Comparison of ENCODE assay signal across 19 cellular contexts in the genomic region with DNA sequence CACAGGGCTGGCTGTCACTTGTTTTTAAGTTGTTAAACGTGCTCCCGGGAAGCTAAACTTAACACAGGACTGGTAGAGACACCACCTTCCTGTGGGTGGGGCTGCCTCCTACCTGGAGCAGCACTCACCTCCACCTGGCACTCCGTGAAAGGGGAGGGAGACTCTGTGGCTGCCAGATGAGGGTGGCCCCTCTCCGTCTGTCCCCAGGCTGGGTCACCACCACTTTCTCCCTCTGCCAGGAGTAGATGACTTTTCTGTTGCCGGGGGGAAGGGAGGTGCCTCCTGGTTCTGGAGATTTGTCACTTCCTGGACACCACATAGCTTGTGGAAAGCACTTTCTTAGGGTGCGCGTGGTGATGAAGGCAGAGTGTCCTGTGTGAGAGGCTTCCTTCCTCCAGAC.
A peak's percentile ranks its signal among the peaks of the same experiment; 100 is the strongest.
DNase-seq lines count a peak whose midpoint lies in the region; ATAC-seq, FAIRE-seq and TF ChIP-seq lines count a peak whose summit lies in the region.
"Had no signal": no experiment of that assay in that cellular context is flagged by ENCODE, and none has a peak within 500 bp of the region (broad histone marks: within the 10 kb centered on the region; RNA-seq: fewer than 3 reads in every experiment).

No MANE protein-coding gene starts in this region.

- peak in 1 of 2 donors; percentile 17 for DNase-seq in activated naive CD4-positive, alpha-beta T cell treated with anti-CD3 and anti-CD28 coated beads, Interleukin-2, amount 50 U/mL, for 72 hours (ENCODE audit: low spot score in 2 of 2)
- DNase-seq in activated naive CD4-positive, alpha-beta T cell treated with anti-CD3 and anti-CD28 coated beads, Interleukin-2, amount 50 U/mL, for 16 hours, result no peak
- DNase-seq in LHCN-M2 (ENCODE audit: low read depth), result peak; percentile 44
- peak in 1 of 2 experiments; percentile 53 for DNase-seq in H1 (ENCODE audit: low read depth in 1 of 2, low spot score in 2 of 2)
- DNase-seq in osteoblast (ENCODE audit: insufficient read length, low spot score, missing footprints), result peak; percentile 94
- no peak for DNase-seq in NCI-H748 treated with DMSO at 0.1 percent for 48 hours (lab: John Stamatoyannopoulos, UW)
- DNase-seq in OCI-LY7 (ENCODE audit: low spot score), result no peak
- DNase-seq: DND-41, immature natural killer cell, Karpas-422, NCI-H1694 treated with DMSO at 0.1 percent for 48 hours, NCI-H526, psoas muscle had no signal

- no peak overlapping the region for H2BK120ac ChIP-seq in H1 (replicated peaks; ENCODE audit: low read depth, low read length)

- H2BK15ac ChIP-seq in H1 (ENCODE audit: low read length), result no peak overlapping the region

- CTCF ChIA-PET in H1 (lab: Charles Lee; ENCODE audit: partially characterized antibody), result interaction anchor here (0.7 to 3.4 kb wide), 6 partner anchors 8 to 210 kb away, joined by 3 to 17 read pairs (median 6); no protein-coding TSS in a partner anchor
- CTCF ChIA-PET in OCI-LY7 (lab: Charles Lee; ENCODE audit: unreplicated experiment), result no interaction called here

- no peak overlapping the region for H2AK5ac ChIP-seq in H1 (ENCODE audit: low read depth, low read length)

- H4K8ac ChIP-seq in H1 (ENCODE audit: extremely low read depth, insufficient read depth, low read length), result no peak overlapping the region

- no peak overlapping the region for H2BK5ac ChIP-seq in H1 (ENCODE audit: low read depth, low read length)

- no peak overlapping the region for H4K5ac ChIP-seq in H1 (ENCODE audit: insufficient read length, low read depth, low read length)

- no peak overlapping the region for H2BK20ac ChIP-seq in H1 (ENCODE audit: low read length)

- peak overlapping the region in 1 of 2 experiments; percentile 5; a peak in 1 of 4 replicates for H3K4me2 ChIP-seq in H1 (ENCODE audit: insufficient read depth in 1 of 2, low read depth in 2 of 2, low read length in 2 of 2)
- no peak overlapping the region for H3K4me2 ChIP-seq in osteoblast (ENCODE audit: insufficient read depth, low read length)
- no peak overlapping the region for H3K4me2 ChIP-seq in OCI-LY7 (ENCODE audit: low read length)

- H2BK12ac ChIP-seq in H1 (ENCODE audit: low read depth, low read length), result no peak overlapping the region

- H4K20me1 ChIP-seq in H1 (replicated peaks in 1 of 2; ENCODE audit: control insufficient read depth in 1 of 2, insufficient read depth in 2 of 2, low read length in 2 of 2), result peaks cover 4 to 16% of the 10 kb centered on the region in 2 experiments
- peaks cover 21% of the 10 kb centered on the region for H4K20me1 ChIP-seq in osteoblast (ENCODE audit: insufficient read depth, low read length)
- no peaks in the 10 kb centered on the region for H4K20me1 ChIP-seq in OCI-LY7 (ENCODE audit: insufficient read depth, low read length)

- no peaks in the 10 kb centered on the region for H3K9me3 Mint-ChIP-seq in activated naive CD4-positive, alpha-beta T cell treated with anti-CD3 and anti-CD28 coated beads, Interleukin-2, amount 50 U/mL, for 72 hours
- H3K9me3 Mint-ChIP-seq: immature natural killer cell, type B pancreatic cell had no signal

- no peak overlapping the region for H3K23ac ChIP-seq in H1 (ENCODE audit: insufficient read length)

- ATAC-seq in activated naive CD4-positive, alpha-beta T cell treated with anti-CD3 and anti-CD28 coated beads, Interleukin-2, amount 50 U/mL, for 72 hours, result peak; percentile 32 to 38
- no peak for ATAC-seq in GM19463 (IDR thresholded peaks at IDR 0.05; ENCODE audit: unreplicated experiment)

- no peak for FAIRE-seq in H1 (lab: Jason Lieb, UNC)
- FAIRE-seq: GM12891 had no signal

- TF ChIP-seq CTCF in H1 (IDR thresholded peaks at IDR 0.05; ENCODE audit: control extremely low read depth in 1 of 3, insufficient read depth in 1 of 3, low read depth in 1 of 3, low read length in 3 of 3) (no peak), osteoblast (IDR thresholded peaks at IDR 0.05; ENCODE audit: extremely low read depth, low read depth, low read length) (no peak), OCI-LY7 (conservative IDR thresholded peaks at IDR 0.05; ENCODE audit: low read length) (no peak)

- H3K4me3 ChIP-seq in H1 (ENCODE audit: extremely low read depth in 1 of 4, insufficient read depth in 2 of 4, low read depth in 3 of 4, low read length in 4 of 4) (no peak overlapping the region), osteoblast (ENCODE audit: insufficient read depth, low read length) (no peak overlapping the region), OCI-LY7 (ENCODE audit: low read depth, low read length, poor library complexity, severe bottlenecking) (no peak overlapping the region)
- H3K4me3 ChIP-seq: coronary artery, psoas muscle, SJSA1 had no signal

- intact Hi-C loops in OCI-LY7 (cut with micrococcal nuclease; ENCODE audit: unreplicated experiment), result no loop called here

- H3K27ac Mint-ChIP-seq in activated naive CD4-positive, alpha-beta T cell treated with anti-CD3 and anti-CD28 coated beads, Interleukin-2, amount 50 U/mL, for 72 hours, result peak overlapping the region; percentile 57 to 86
- H3K27ac Mint-ChIP-seq: B cell, type B pancreatic cell had no signal

- no peak for TF ChIP-seq EP300 in H1 (IDR thresholded peaks at IDR 0.05; ENCODE audit: borderline replicate concordance in 1 of 2, low read depth in 2 of 2, low read length in 2 of 2)

- H3K36me3 ChIP-seq in H1 (ENCODE audit: control insufficient read depth in 2 of 4, insufficient read depth in 4 of 4, low read length in 3 of 4) (no peaks in the 10 kb centered on the region), osteoblast (ENCODE audit: insufficient read depth, low read length) (peaks cover 75% of the 10 kb centered on the region), OCI-LY7 (ENCODE audit: insufficient read depth, low read length) (no peaks in the 10 kb centered on the region)

- H3K79me2 ChIP-seq in H1 (ENCODE audit: control insufficient read depth in 1 of 2, insufficient read depth in 2 of 2, low read length in 2 of 2), result peaks cover 0 to 10% of the 10 kb centered on the region in 2 experiments; a peak in 1 of 4 replicates
- H3K79me2 ChIP-seq in osteoblast (ENCODE audit: insufficient read depth, low read length), result peaks cover 46% of the 10 kb centered on the region
- H3K79me2 ChIP-seq in OCI-LY7 (ENCODE audit: insufficient read depth, low read depth, low read length), result no peaks in the 10 kb centered on the region

- no peak overlapping the region for H2AFZ ChIP-seq in H1 (ENCODE audit: low read length)
- H2AFZ ChIP-seq in osteoblast (ENCODE audit: low read length), result no peak overlapping the region
- no peak overlapping the region for H2AFZ ChIP-seq in OCI-LY7 (ENCODE audit: low read length)

- H3K56ac ChIP-seq in H1 (replicated peaks; ENCODE audit: insufficient read length, low read depth, low read length), result no peak overlapping the region

- no peak overlapping the region for H3K14ac ChIP-seq in H1 (ENCODE audit: insufficient read length)

- peak in 1 of 2 experiments; percentile 19; a peak in 1 of 4 replicates for TF ChIP-seq RAD21 in H1 (IDR thresholded peaks at IDR 0.05 in 1 of 2, conservative IDR thresholded peaks at IDR 0.05 in 1 of 2; ENCODE audit: low read depth in 2 of 2, low read length in 2 of 2)

- no peak overlapping the region for H3K9ac ChIP-seq in H1 (replicated peaks in 1 of 4; ENCODE audit: extremely low read depth in 1 of 4, low read depth in 3 of 4, low read length in 3 of 4)

- POLR2A ChIA-PET in H1 (lab: Charles Lee; ENCODE audit: partially characterized antibody), result interaction anchor here (0.6 to 1.6 kb wide), 3 partner anchors 8 to 77 kb away, joined by 3 to 4 read pairs (median 4); no protein-coding TSS in a partner anchor
- POLR2A ChIA-PET in OCI-LY7 (lab: Charles Lee), result interaction anchor here (0.9 kb wide), 1 partner anchor 36 kb away, joined by 3 read pairs; no protein-coding TSS in a partner anchor

- H3K9me3 ChIP-seq in H1 (ENCODE audit: insufficient read depth in 2 of 2, low read depth in 1 of 2, low read length in 1 of 2) (no peaks in the 10 kb centered on the region), osteoblast (ENCODE audit: low read depth, low read length) (no peaks in the 10 kb centered on the region), OCI-LY7 (ENCODE audit: low read length) (no peaks in the 10 kb centered on the region)
- H3K9me3 ChIP-seq: psoas muscle, SJSA1 had no signal

- peaks cover 0 to 16% (median 6%) of the 10 kb centered on the region in 4 experiments; a peak in 6 of 7 replicates for H3K4me1 ChIP-seq in H1 (replicated peaks in 1 of 4; ENCODE audit: control insufficient read depth in 3 of 4, insufficient read depth in 4 of 4, low read length in 3 of 4)
- peaks cover 15% of the 10 kb centered on the region for H3K4me1 ChIP-seq in osteoblast (ENCODE audit: insufficient read depth, low read length)
- H3K4me1 ChIP-seq in OCI-LY7 (ENCODE audit: insufficient read depth, low read length, poor library complexity, severe bottlenecking), result peaks cover 17% of the 10 kb centered on the region

- H3K36me3 Mint-ChIP-seq in activated naive CD4-positive, alpha-beta T cell treated with anti-CD3 and anti-CD28 coated beads, Interleukin-2, amount 50 U/mL, for 72 hours, result no peaks in the 10 kb centered on the region

- H3K9me2 ChIP-seq in OCI-LY7 (ENCODE audit: insufficient read depth, low read length), result no peaks in the 10 kb centered on the region

- 57% methylated on average over 7 of the region's 7 CpGs; no CpG with 5 or more reads in 1 of the 2 experiments for WGBS in H1 (ENCODE audit: extremely low coverage in 1 of 2, insufficient coverage in 1 of 2, insufficient read length in 1 of 2, insufficient replicate concordance in 2 of 2, low coverage in 1 of 2, low lambda C conversion rate in 2 of 2, missing lambda C conversion rate in 1 of 2), 2 experiments

- peaks cover 13% of the 10 kb centered on the region for H3K79me1 ChIP-seq in H1 (ENCODE audit: low read depth, low read length)

- H3K27me3 ChIP-seq in H1 (replicated peaks in 1 of 4; ENCODE audit: control insufficient read depth in 3 of 4, extremely low read depth in 1 of 4, insufficient read depth in 3 of 4, low read length in 3 of 4) (no peaks in the 10 kb centered on the region), osteoblast (ENCODE audit: insufficient read depth, low read length) (no peaks in the 10 kb centered on the region)
- H3K27me3 ChIP-seq: SJSA1 had no signal

- 0 out of 2 replicates have a peak overlapping the region, but pooled peaks have one; percentile 9 for H3K18ac ChIP-seq in H1 (ENCODE audit: extremely low read depth, low read length)

- H4K91ac ChIP-seq in H1 (replicated peaks; ENCODE audit: insufficient read length, low read length), result no peak overlapping the region

- BruUV-seq in OCI-LY7 (replicated peaks; lab: Mats Ljungman, UMichigan), result no TSS peak

- H3K27ac ChIP-seq in H1 (ENCODE audit: low read depth, low read length) (no peak overlapping the region), osteoblast (ENCODE audit: low read depth, low read length) (peak overlapping the region; percentile 40), OCI-LY7 (ENCODE audit: low read depth, low read length, poor library complexity, severe bottlenecking) (no peak overlapping the region)
- H3K27ac ChIP-seq: psoas muscle, SJSA1 had no signal

- no peaks in the 10 kb centered on the region for H3K23me2 ChIP-seq in H1 (ENCODE audit: low read depth, low read length)

- no peak overlapping the region for H3K4ac ChIP-seq in H1 (replicated peaks; ENCODE audit: insufficient read length, low read depth, low read length)

- no peak for TF ChIP-seq POLR2A in H1 (IDR thresholded peaks at IDR 0.05; ENCODE audit: control extremely low read depth in 1 of 2, low read depth in 2 of 2, low read length in 2 of 2)

TF ChIP-seq in H1, 55 proteins besides CTCF, POLR2A, EP300 and RAD21 (continues in another document):
- no peak for TF ChIP-seq PHF8 (conservative IDR thresholded peaks at IDR 0.05; ENCODE audit: low read depth, low read length)

Comparison
In these comparisons a context has a peak if more than half of its experiments do, and no peak if none do; other contexts are left out.
1. DNase-seq: peak in LHCN-M2 (single experiment) and osteoblast (single experiment); none in activated naive CD4-positive, alpha-beta T cell treated with anti-CD3 and anti-CD28 coated beads, Interleukin-2, amount 50 U/mL, for 16 hours (single experiment), NCI-H748 treated with DMSO at 0.1 percent for 48 hours (single experiment) and OCI-LY7 (single experiment).